28 cellular contexts compared by ENCODE assay signal in genomic region chr2:137775529-137775928, GRCh38.
"Had no signal": no experiment of that assay in that cellular context is flagged by ENCODE, and none has a peak within 500 bp of the region (broad histone marks: within the 10 kb centered on the region; RNA-seq: fewer than 3 reads in every experiment).

No MANE protein-coding gene starts in this region.

- H3K27me3 ChIP-seq: esophagus muscularis mucosa, foreskin keratinocyte, heart left ventricle, right lobe of liver, stomach, tibial nerve, vagina had no signal

- ATAC-seq: foreskin keratinocyte; heart left ventricle; left lobe of liver; lower lobe of right lung; natural killer cell treated with Interleukin-12 subunit alpha and Interleukin-12 subunit beta and Interleukin-15 and Interleukin-18, amount 100 ng/mL, for 72 hours; right lobe of liver; stimulated activated effector memory CD8-positive, alpha-beta T cell treated with anti-CD3 and anti-CD28 coated beads, Interleukin-12 subunit alpha, Interleukin-12 subunit beta, amount 100 ng/mL, for 72 hours had no signal

- H3K27ac ChIP-seq: esophagus muscularis mucosa, foreskin keratinocyte, heart left ventricle, lower lobe of right lung, right lobe of liver, skin epidermis, stomach, tibial nerve, vagina, WERI-Rb-1 had no signal

- H3K4me3 ChIP-seq: esophagus muscularis mucosa, heart left ventricle, lower lobe of right lung, right lobe of liver, skin epidermis, stomach, tibial nerve, vagina had no signal

- DNase-seq: activated CD4-positive, alpha-beta memory T cell treated with anti-CD3 and anti-CD28 coated beads, Interleukin-2, amount 10 ng/mL, durations not matched to agents 7 days and 5 days; activated CD4-positive, alpha-beta T cell treated with anti-CD3 and anti-CD28 coated beads, Interleukin-2, amount 10 ng/mL, durations not matched to agents 7 days and 5 days; activated CD4-positive, CD25-positive, alpha-beta regulatory T cell treated with anti-CD3 and anti-CD28 coated beads, Interleukin-2, amount 50 U/mL, for 72 hours; activated CD8-positive, alpha-beta memory T cell treated with anti-CD3 and anti-CD28 coated beads, Interleukin-2, amount 50 U/mL, for 48 hours; activated gamma-delta T cell; activated naive CD4-positive, alpha-beta T cell treated with anti-CD3 and anti-CD28 coated beads, Interleukin-2, amount 50 U/mL, for 16 hours; activated T-cell treated with anti-CD3 and anti-CD28 coated beads, Interleukin-2, amount 50 U/mL, for 24 hours; amniotic stem cell; central memory CD4-positive, alpha-beta T cell; dermis blood vessel endothelial cell; effector CD4-positive, alpha-beta T cell; heart left ventricle; lower lobe of right lung; mesenchymal stem cell; right lobe of liver; stimulated activated CD4-positive, alpha-beta T cell treated with anti-CD3 and anti-CD28 coated beads, Interleukin-4, amount 100 ng/mL, for 24 hours; stomach; T-helper 1 cell; WERI-Rb-1 had no signal

- H3K9me3 ChIP-seq: esophagus muscularis mucosa, lower lobe of right lung, right lobe of liver, stomach, vagina had no signal

- H3K36me3 ChIP-seq: esophagus muscularis mucosa, heart left ventricle, lower lobe of right lung, right lobe of liver, stomach, tibial nerve, vagina, WERI-Rb-1 had no signal

- FAIRE-seq: TTC549 had no signal

- H3K4me1 ChIP-seq: esophagus muscularis mucosa, foreskin keratinocyte, heart left ventricle, lower lobe of right lung, right lobe of liver, stomach, tibial nerve, vagina had no signal
